Comparison of ENCODE assay signal across 8 cellular contexts in genomic region chr1:77682442-77683141, GRCh38. TPM values are rescaled to one million over a fixed set of nuclear protein-coding genes. Genes with fewer than 3 reads are reported as not detected.
A peak's percentile ranks its signal among the peaks of the same experiment; 100 is the strongest.
DNase-seq lines count a peak whose midpoint lies in the region; ATAC-seq and TF ChIP-seq lines count a peak whose summit lies in the region.

ZZZ3 (minus strand) TSS chr1:77682658; CDS start chr1:77633354, 49,304 bp downstream.

- DNase-seq in NCI-H748 treated with DMSO at 0.1 percent for 48 hours (lab: John Stamatoyannopoulos, UW) (peak; percentile 84), dermis microvascular lymphatic vessel endothelial cell (ENCODE audit: low read depth in 2 of 2) (peak; percentile 92 to 94)
- DNase-seq in activated CD4-positive, alpha-beta T cell treated with anti-CD3 and anti-CD28 coated beads, Interleukin-2, amount 50 U/mL, for 4 hours: peak; percentile 90
- DNase-seq in stimulated activated CD4-positive, alpha-beta T cell treated with anti-CD3 and anti-CD28 coated beads, Interleukin-4, amount 100 ng/mL, for 24 hours: peak; percentile 90

- ATAC-seq in GM19372 (IDR thresholded peaks at IDR 0.05; ENCODE audit: low read depth, unreplicated experiment): peak; percentile 59
- peak; percentile 64 for ATAC-seq in HG03558 (IDR thresholded peaks at IDR 0.05; ENCODE audit: extremely low read depth, unreplicated experiment)

- peak within 1 kb of the TSS; percentile 94 for H3K27ac ChIP-seq in C4-2B
- H3K27ac ChIP-seq in liver (ENCODE audit: low read depth in 1 of 2, low read length in 2 of 2): peak within 1 kb of the TSS; percentile 99 to 100

- TF ChIP-seq CTCF in C4-2B (conservative IDR thresholded peaks at IDR 0.05) (no peak), liver (IDR thresholded peaks at IDR 0.05; ENCODE audit: low read depth, low read length, missing input control) (no peak)

- WGBS in liver: under 1% methylated on average over 57 of the region's 57 CpGs

- peak within 1 kb of the TSS; percentile 65 to 93 (median 91) for H3K4me3 ChIP-seq in liver (ENCODE audit: low read depth in 1 of 3, low read length in 3 of 3)

- no peaks in the 10 kb centered on the region for H3K36me3 ChIP-seq in liver (ENCODE audit: control insufficient read depth in 4 of 4, insufficient read depth in 3 of 4, low read depth in 1 of 4, low read length in 3 of 4)

- no peak for TF ChIP-seq RAD21 in liver (IDR thresholded peaks at IDR 0.05)

- peaks cover 7 to 42% (median 25%) of the 10 kb centered on the region in 4 donors for H3K4me1 ChIP-seq in liver (ENCODE audit: control insufficient read depth in 4 of 4, insufficient read depth in 4 of 4, low read length in 3 of 4)

- H3K9ac ChIP-seq in liver (ENCODE audit: low read depth in 1 of 2, low read length in 2 of 2): peak within 1 kb of the TSS; percentile 96 to 100

- H3K9me3 ChIP-seq in liver (ENCODE audit: control insufficient read depth in 4 of 4, low read length in 3 of 4): no peaks in the 10 kb centered on the region

- H3K27me3 ChIP-seq in liver (ENCODE audit: control insufficient read depth in 4 of 4, insufficient read depth in 4 of 4, low read length in 3 of 4): no peaks in the 10 kb centered on the region

TF ChIP-seq in liver, 16 proteins besides CTCF, POLR2A, EP300 and RAD21:
- peak; percentile 100 for TF ChIP-seq ZBTB33 (IDR thresholded peaks at IDR 0.05)
- peak in 1 of 2 donors; percentile 7 for TF ChIP-seq EGR1 (IDR thresholded peaks at IDR 0.05; ENCODE audit: low read depth in 2 of 2)
- TF ChIP-seq REST (IDR thresholded peaks at IDR 0.05): peak; percentile 41
- TF ChIP-seq YY1 (IDR thresholded peaks at IDR 0.05): peak; percentile 98
- no peak for TF ChIP-seq HNF4G (IDR thresholded peaks at IDR 0.05)
- TF ChIP-seq FOXA2 (IDR thresholded peaks at IDR 0.05): no peak
- TF ChIP-seq HNF4A (conservative IDR thresholded peaks at IDR 0.05): peak in 1 of 2 donors; percentile 17
- TF ChIP-seq FOXA1 (IDR thresholded peaks at IDR 0.05): no peak
- peak; percentile 66 for TF ChIP-seq MAX (IDR thresholded peaks at IDR 0.05)
- TF ChIP-seq RXRA (IDR thresholded peaks at IDR 0.05): peak in 1 of 2 donors; percentile 21
- no peak for TF ChIP-seq ATF3 (IDR thresholded peaks at IDR 0.05)

RNA-seq across cellular contexts. Expression of gene ZZZ3, which starts in this region (rescaled TPM):
- total RNA-seq in dermis microvascular lymphatic vessel endothelial cell: 50.6 and 52.5 TPM in 2 replicates
- 10 to 100 TPM; 45.5 to 48.9 TPM for total RNA-seq in liver
- 10 to 100 TPM in 1 of 2 donors, 1 to 10 TPM in 1; 8.6 to 16.6 TPM for polyA plus RNA-seq in liver

Comparison
In these comparisons a context has a peak if more than half of its experiments do, and no peak if none do; other contexts are left out.
1. Peak in every context shown above with its lines: DNase-seq, ATAC-seq, H3K4me3 ChIP-seq and H3K27ac ChIP-seq.